9 cellular contexts compared by ENCODE assay signal in genomic region chr1:147723691-147724323, GRCh38. TPM values are rescaled to one million over a fixed set of nuclear protein-coding genes. Genes with fewer than 3 reads are reported as not detected.
DNase-seq lines count a peak whose midpoint lies in the region; ATAC-seq and TF ChIP-seq lines count a peak whose summit lies in the region.
"Had no signal": no experiment of that assay in that cellular context is flagged by ENCODE, and none has a peak within 500 bp of the region (broad histone marks: within the 10 kb centered on the region; RNA-seq: fewer than 3 reads in every experiment).

No MANE protein-coding gene starts in this region.

- intact Hi-C loops in ascending aorta (cut with DNase I): loop anchor here (1.0 to 10.0 kb wide), 2 partner anchors 91 to 168 kb away; no protein-coding TSS in a partner anchor
- intact Hi-C loops in thyroid gland (cut with DNase I): loop anchor here (2.0 kb wide), 1 partner anchor 167 kb away; no protein-coding TSS in a partner anchor

- no peak overlapping the region for H3K9ac ChIP-seq in Loucy (ENCODE audit: low read depth, low read length, poor library complexity, severe bottlenecking)

- TF ChIP-seq POLR2A in thyroid gland (IDR thresholded peaks at IDR 0.05): no peak

- H3K27me3 ChIP-seq in Loucy (ENCODE audit: insufficient read depth, low read length, poor library complexity, severe bottlenecking) (no peaks in the 10 kb centered on the region), ascending aorta (no peaks in the 10 kb centered on the region), kidney epithelial cell (ENCODE audit: control insufficient read depth, insufficient read depth, low read length) (no peaks in the 10 kb centered on the region), thyroid gland (no peaks in the 10 kb centered on the region)

- peak; percentile 14 for DNase-seq in G401 (ENCODE audit: low spot score)
- DNase-seq in ascending aorta (ENCODE audit: low spot score in 2 of 2): no peak
- no peak for DNase-seq in kidney epithelial cell (ENCODE audit: low read depth)
- DNase-seq in thyroid gland: peak; percentile 42 to 54
- DNase-seq in NCI-H2171 treated with DMSO at 0.1 percent for 48 hours (lab: John Stamatoyannopoulos, UW): no peak

- H3K4me1 ChIP-seq in Loucy (ENCODE audit: insufficient read depth, low read length, poor library complexity, severe bottlenecking) (peaks cover 10% of the 10 kb centered on the region), ascending aorta (no peaks in the 10 kb centered on the region), thyroid gland (no peaks in the 10 kb centered on the region)

- H3K4me2 ChIP-seq in Loucy (ENCODE audit: low read depth, low read length, poor library complexity, severe bottlenecking): no peak overlapping the region

- no peaks in the 10 kb centered on the region for H3K9me2 ChIP-seq in Loucy (replicated peaks; ENCODE audit: low read depth, low read length)

- WGBS in thyroid gland, 2 donors: 47 to 56% methylated on average over 7 of the region's 7 CpGs

- in situ Hi-C loops in G401 (cut with HindIII; ENCODE audit: low sequenced_read_pairs): no loop called here

- H3K36me3 ChIP-seq in Loucy (ENCODE audit: insufficient read depth, low read length) (no peaks in the 10 kb centered on the region), ascending aorta (no peaks in the 10 kb centered on the region), kidney epithelial cell (ENCODE audit: control insufficient read depth, insufficient read depth, low read length) (no peaks in the 10 kb centered on the region), thyroid gland (no peaks in the 10 kb centered on the region)

- H4K20me1 ChIP-seq in Loucy (ENCODE audit: insufficient read depth, low read length, poor library complexity, severe bottlenecking): no peaks in the 10 kb centered on the region

- TF ChIP-seq CTCF in Loucy (conservative IDR thresholded peaks at IDR 0.05; ENCODE audit: low read length): peak; percentile 77
- TF ChIP-seq CTCF in ascending aorta (IDR thresholded peaks at IDR 0.05): peak; percentile 74 to 84 (median 76)
- TF ChIP-seq CTCF in kidney epithelial cell (IDR thresholded peaks at IDR 0.05; ENCODE audit: insufficient read depth, low read length, poor library complexity, severe bottlenecking): peak; percentile 58
- TF ChIP-seq CTCF in thyroid gland (IDR thresholded peaks at IDR 0.05): peak in 4 of 6 experiments; percentile 36 to 60 (median 44)

- H3K9me3 ChIP-seq in Loucy (ENCODE audit: insufficient read depth, low read depth, low read length): no peaks in the 10 kb centered on the region
- no peaks in the 10 kb centered on the region for H3K9me3 ChIP-seq in ascending aorta
- no peaks in the 10 kb centered on the region for H3K9me3 ChIP-seq in thyroid gland

- H3K27ac ChIP-seq in ascending aorta: no peak overlapping the region
- no peak overlapping the region for H3K27ac ChIP-seq in thyroid gland
- H3K27ac ChIP-seq: SK-N-MC had no signal

- no peaks in the 10 kb centered on the region; the same call in 1 of the 2 replicates for H3F3A ChIP-seq in Loucy (ENCODE audit: low read depth)

- H2AFZ ChIP-seq in Loucy (ENCODE audit: low read length): no peak overlapping the region

- ATAC-seq in GM21447 (IDR thresholded peaks at IDR 0.05; ENCODE audit: unreplicated experiment): no peak
- ATAC-seq in GM21390 (IDR thresholded peaks at IDR 0.05; ENCODE audit: unreplicated experiment): no peak

- no peak overlapping the region for H3K4me3 ChIP-seq in Loucy (ENCODE audit: low read length, poor library complexity, severe bottlenecking)
- no peak overlapping the region for H3K4me3 ChIP-seq in ascending aorta
- H3K4me3 ChIP-seq in kidney epithelial cell (ENCODE audit: low read depth, low read length): no peak overlapping the region
- no peak overlapping the region for H3K4me3 ChIP-seq in thyroid gland (replicated peaks in 1 of 3)
- H3K4me3 ChIP-seq: SK-N-MC had no signal

- H3K79me2 ChIP-seq in Loucy (ENCODE audit: insufficient read depth, low read length): no peaks in the 10 kb centered on the region

RNA-seq across cellular contexts. Expression of gene GJA5, which starts 36.6 kb away (rescaled TPM):
- total RNA-seq in G401 (2014; rRNA removed; shearing (Covaris generic)): not detected in 2 replicates
- total RNA-seq in ascending aorta (49.7 TPM), kidney epithelial cell (0.14 and 0.29 TPM in 2 replicates), thyroid gland (1 to 10 TPM; 3.6 to 5.7 (median 4.3) TPM)

RNA-seq across cellular contexts. Expression of gene ACP6, which starts 53.5 kb away (rescaled TPM):
- 25.2 and 25.4 TPM in 2 replicates for total RNA-seq in G401 (2014; rRNA removed; shearing (Covaris generic))
- 7.5 TPM for total RNA-seq in ascending aorta
- total RNA-seq in kidney epithelial cell: 10.1 and 12.5 TPM in 2 replicates
- total RNA-seq in thyroid gland: 10 to 100 TPM; 28.9 to 36.0 (median 31.5) TPM

Comparison
In these comparisons a context has a peak if more than half of its experiments do, and no peak if none do; other contexts are left out.
1. DNase-seq: peak in G401 (single experiment) and thyroid gland (2 of 2); none in ascending aorta (0 of 2), kidney epithelial cell (single experiment) and NCI-H2171 treated with DMSO at 0.1 percent for 48 hours (single experiment).
2. Peak in every context shown above with its lines, with median percentiles within 50 percentile points of each other: CTCF ChIP-seq.